Comparison of ENCODE assay signal across 4 cellular contexts in genomic region chr3:32966627-32967026, GRCh38. TPM values are rescaled to one million over a fixed set of nuclear protein-coding genes. Genes with fewer than 3 reads are reported as not detected.
"Had no signal": no experiment of that assay in that cellular context is flagged by ENCODE, and none has a peak within 500 bp of the region (broad histone marks: within the 10 kb centered on the region; RNA-seq: fewer than 3 reads in every experiment).

No MANE protein-coding gene starts in this region.

RNA-seq across cellular contexts. Expression of gene CCR4, which starts 15.2 kb away (rescaled TPM):
- total RNA-seq: M059J, Peyer's patch, SJSA1 had no signal
- polyA plus RNA-seq: SK-N-SH had no signal
